ENCODE assay signal across 8 cellular contexts in the genomic region with DNA sequence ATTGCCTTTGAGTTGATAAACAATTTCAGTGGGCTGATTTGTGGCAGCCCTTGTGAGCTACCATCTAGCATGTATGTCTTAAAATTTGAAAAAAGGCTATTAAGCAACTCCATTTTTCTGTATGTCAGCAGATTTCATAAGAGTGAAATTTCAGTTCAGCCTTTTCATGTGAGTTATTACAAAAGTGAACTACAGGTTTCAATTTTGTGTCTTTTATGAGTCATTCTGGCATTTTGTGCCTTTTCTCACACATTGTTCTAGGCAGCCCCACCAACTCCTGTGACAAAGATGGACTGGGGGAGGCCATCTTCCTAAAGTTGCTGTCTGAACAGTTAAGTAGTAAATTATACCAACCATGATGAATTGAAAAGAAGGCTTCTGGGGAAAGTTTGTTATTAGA. TPM values are rescaled to one million over a fixed set of nuclear protein-coding genes. Genes with fewer than 3 reads are reported as not detected.
DNase-seq lines count a peak whose midpoint lies in the region; ATAC-seq and TF ChIP-seq lines count a peak whose summit lies in the region.

No MANE protein-coding gene starts in this region.

- H3F3A ChIP-seq in PC-3 (ENCODE audit: low read length, unreplicated experiment) = no peaks in the 10 kb centered on the region

- H2AFZ ChIP-seq in PC-3 (ENCODE audit: low read length) = no peak overlapping the region

- POLR2A ChIA-PET in PC-3 (lab: Charles Lee; ENCODE audit: unreplicated experiment) = no interaction called here

- intact Hi-C loops in PC-3 (cut with micrococcal nuclease) = no loop called here

- H3K9me2 ChIP-seq in PC-3 (replicated peaks; ENCODE audit: low read length) = no peaks in the 10 kb centered on the region

- BruUV-seq in PC-3 (replicated peaks; lab: Mats Ljungman, UMichigan) = no TSS peak

- TF ChIP-seq CTCF in PC-3 (conservative IDR thresholded peaks at IDR 0.05; ENCODE audit: low read depth, low read length) = no peak
- no peak for TF ChIP-seq CTCF in fibroblast of pulmonary artery (IDR thresholded peaks at IDR 0.05; ENCODE audit: low read length, missing control alignments)

- H3K36me3 ChIP-seq in PC-3 (ENCODE audit: low read depth, low read length) = no peaks in the 10 kb centered on the region

- H3K9ac ChIP-seq in PC-3 (ENCODE audit: low read length) = no peak overlapping the region

- CTCF ChIA-PET in PC-3 (lab: Charles Lee) = no interaction called here

- no peak overlapping the region for H3K4me3 ChIP-seq in PC-3 (ENCODE audit: low read length)
- no peak overlapping the region for H3K4me3 ChIP-seq in fibroblast of pulmonary artery (replicated peaks; ENCODE audit: low read depth, low read length)

- in situ Hi-C loops in ACHN (cut with HindIII; ENCODE audit: low pct_ligation_motif_present, low pct_unique_long_range_greater_than_20kb, low sequenced_read_pairs) = loop anchor here (25.0 kb wide), 1 partner anchor 210 kb away; no protein-coding TSS in a partner anchor

- H3K27me3 ChIP-seq in PC-3 (ENCODE audit: low read length) = no peaks in the 10 kb centered on the region

- H3K79me2 ChIP-seq in PC-3 (ENCODE audit: low read length) = peaks cover 97% of the 10 kb centered on the region

- no peak overlapping the region for H3K4me2 ChIP-seq in PC-3 (ENCODE audit: low read length)

- peaks cover 11% of the 10 kb centered on the region for H3K4me1 ChIP-seq in PC-3 (ENCODE audit: insufficient read depth, low read length)

- DNase-seq in ELR (ENCODE audit: low read depth) (peak; percentile 38), PC-3 (peak; percentile 11), fibroblast of pulmonary artery (ENCODE audit: low read depth) (peak; percentile 65), ACHN (no peak)

- peaks cover 26% of the 10 kb centered on the region for H4K20me1 ChIP-seq in PC-3 (ENCODE audit: low read length)

- H3K27ac ChIP-seq in PC-3 (ENCODE audit: low read length) = no peak overlapping the region

- peak; percentile 58 for ATAC-seq in GM21619 (IDR thresholded peaks at IDR 0.05; ENCODE audit: unreplicated experiment)
- ATAC-seq in PC-3 = no peak
- no peak for ATAC-seq in GM21526 (IDR thresholded peaks at IDR 0.05; ENCODE audit: low FRiP score, unreplicated experiment)
- no peak for ATAC-seq in GM19452 (IDR thresholded peaks at IDR 0.05; ENCODE audit: unreplicated experiment)
- ATAC-seq in GM19324 (IDR thresholded peaks at IDR 0.05; ENCODE audit: low FRiP score, unreplicated experiment) = no peak

- no peaks in the 10 kb centered on the region for H3K9me3 ChIP-seq in PC-3 (ENCODE audit: low read length)

RNA-seq across cellular contexts. Expression of a gene that starts 52.1 kb away (rescaled TPM):
- total RNA-seq in PC-3 (2014; rRNA removed) = 50.4 and 62.3 TPM in 2 replicates
